Comparison of ENCODE assay signal across 29 cellular contexts in the genomic region with DNA sequence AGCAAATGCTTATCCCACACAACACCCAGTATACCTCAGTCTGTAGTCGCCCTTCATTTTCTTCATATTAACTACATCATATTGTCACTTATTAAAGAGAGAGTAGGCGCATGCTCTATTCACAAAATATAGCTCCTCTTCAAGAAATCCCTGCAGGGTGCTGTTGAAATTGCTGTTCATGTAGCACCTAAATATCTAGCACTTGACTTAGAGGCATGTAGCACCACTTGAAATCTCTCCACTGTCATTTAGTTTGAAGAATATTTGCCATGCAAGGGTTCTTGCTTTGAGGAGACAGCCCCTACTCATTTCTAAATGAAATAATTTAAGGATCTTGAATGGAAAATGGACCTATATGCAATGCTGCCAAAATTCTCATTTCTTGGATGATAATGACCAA.
"Had no signal": no experiment of that assay in that cellular context is flagged by ENCODE, and none has a peak within 500 bp of the region (broad histone marks: within the 10 kb centered on the region; RNA-seq: fewer than 3 reads in every experiment).

No MANE protein-coding gene starts in this region.

- H3K27ac ChIP-seq: esophagus muscularis mucosa, foreskin keratinocyte, gastroesophageal sphincter, heart left ventricle, hepatocyte, neutrophil, pancreas, suprapubic skin, transverse colon, upper lobe of right lung, uterus had no signal

- H3K9me3 Mint-ChIP-seq: natural killer cell treated with Interleukin-12 subunit alpha and Interleukin-12 subunit beta and Interleukin-15 and Interleukin-18, amount 100 ng/mL, for 72 hours had no signal

- H3K36me3 Mint-ChIP-seq: mesothelial cell of epicardium had no signal

- H3K4me1 Mint-ChIP-seq: mesothelial cell of epicardium; naive B cell; neural crest cell; stimulated activated naive CD8-positive, alpha-beta T cell treated with anti-CD3 and anti-CD28 coated beads, Interleukin-15, amount 100 ng/mL, for 72 hours had no signal

- H3K4me3 Mint-ChIP-seq: mesothelial cell of epicardium; naive B cell; natural killer cell treated with Interleukin-12 subunit alpha and Interleukin-12 subunit beta and Interleukin-15 and Interleukin-18, amount 100 ng/mL, for 72 hours; neural crest cell; stimulated activated naive CD8-positive, alpha-beta T cell treated with anti-CD3 and anti-CD28 coated beads, Interleukin-15, amount 100 ng/mL, for 72 hours had no signal

- H3K27ac Mint-ChIP-seq: mesothelial cell of epicardium; naive B cell; natural killer cell treated with Interleukin-12 subunit alpha and Interleukin-12 subunit beta and Interleukin-15 and Interleukin-18, amount 100 ng/mL, for 72 hours; stimulated activated naive CD8-positive, alpha-beta T cell treated with anti-CD3 and anti-CD28 coated beads, Interleukin-15, amount 100 ng/mL, for 72 hours had no signal

- H3K36me3 ChIP-seq: esophagus muscularis mucosa, gastroesophageal sphincter, heart left ventricle, neutrophil, pancreas, suprapubic skin, transverse colon, upper lobe of right lung, uterus had no signal

- H3K27me3 Mint-ChIP-seq: naive B cell had no signal

- H3K9me3 ChIP-seq: esophagus muscularis mucosa, heart left ventricle, mucosa of descending colon, neutrophil, pancreas, suprapubic skin, transverse colon, upper lobe of right lung, uterus had no signal

- H3K4me1 ChIP-seq: esophagus muscularis mucosa, foreskin keratinocyte, gastroesophageal sphincter, heart left ventricle, pancreas, transverse colon, upper lobe of right lung, uterus had no signal

- ATAC-seq: foreskin keratinocyte; gastroesophageal sphincter; heart left ventricle; left lobe of liver; mucosa of descending colon; natural killer cell treated with Interleukin-12 subunit alpha and Interleukin-12 subunit beta and Interleukin-15 and Interleukin-18, amount 100 ng/mL, for 72 hours; pancreas; sciatic nerve; stimulated activated naive CD8-positive, alpha-beta T cell treated with anti-CD3 and anti-CD28 coated beads, Interleukin-15, amount 100 ng/mL, for 72 hours; upper lobe of right lung had no signal

- H3K4me3 ChIP-seq: esophagus muscularis mucosa, gastroesophageal sphincter, heart left ventricle, hepatocyte, mucosa of descending colon, pancreas, smooth muscle cell, suprapubic skin, transverse colon, upper lobe of right lung, uterus had no signal

- DNase-seq: dermis blood vessel endothelial cell; effector memory CD4-positive, alpha-beta T cell; foreskin keratinocyte; heart left ventricle; kidney; mesenchymal stem cell; mucosa of descending colon; naive B cell; pancreas; stimulated activated CD4-positive, alpha-beta T cell treated with anti-CD3 and anti-CD28 coated beads, Interleukin-12 subunit alpha, Interleukin-12 subunit beta, amount 100 ng/mL, for 4 hours; stimulated activated CD4-positive, alpha-beta T cell treated with anti-CD3 and anti-CD28 coated beads, Interleukin-1b, Interleukin-23, amount 100 ng/mL, for 48 hours; stimulated activated CD4-positive, alpha-beta T cell treated with anti-CD3 and anti-CD28 coated beads, Interleukin-4, amount 100 ng/mL, for 1 hour; stimulated activated CD8-positive, alpha-beta memory T cell treated with anti-CD3 and anti-CD28 coated beads, Interleukin-4, amount 100 ng/mL, for 48 hours; stimulated activated naive CD4-positive, alpha-beta T cell; stimulated activated naive CD8-positive, alpha-beta T cell treated with anti-CD3 and anti-CD28 coated beads, Interleukin-15, amount 100 ng/mL, for 72 hours; transverse colon; upper lobe of right lung; uterus had no signal

- H3K27me3 ChIP-seq: esophagus muscularis mucosa, gastroesophageal sphincter, heart left ventricle, neutrophil, pancreas, suprapubic skin, transverse colon, upper lobe of right lung, uterus had no signal
